In genomic region chr5:149285153-149285552, GRCh38 we compare ENCODE assay signal across 29 cellular contexts. TPM values are rescaled to one million over a fixed set of nuclear protein-coding genes. Genes with fewer than 3 reads are reported as not detected.
DNase-seq lines count a peak whose midpoint lies in the region; ATAC-seq and TF ChIP-seq lines count a peak whose summit lies in the region.
"Had no signal": no experiment of that assay in that cellular context is flagged by ENCODE, and none has a peak within 500 bp of the region (broad histone marks: within the 10 kb centered on the region; RNA-seq: fewer than 3 reads in every experiment).

No MANE protein-coding gene starts in this region.

- intact Hi-C loops in gastrocnemius medialis (cut with DNase I; ENCODE audit: low total_unique reads) = no loop called here
- intact Hi-C loops in body of pancreas (cut with DNase I) = no loop called here

- H3K4me3 Mint-ChIP-seq in activated T-cell treated with anti-CD3 and anti-CD28 coated beads, Interleukin-2, amount 50 U/mL, for 4 hours = no peak overlapping the region
- H3K4me3 Mint-ChIP-seq: dendritic cell treated with granulocyte-macrophage colony-stimulating factor and Interleukin-4, amounts not matched to agents 40 ng/mL and 50 ng/mL, for 4 days; IgD-negative memory B cell; immature natural killer cell had no signal

- H3K27me3 ChIP-seq in GM23248 (replicated peaks; ENCODE audit: insufficient read depth) (no peaks in the 10 kb centered on the region), gastrocnemius medialis (no peaks in the 10 kb centered on the region), body of pancreas (no peaks in the 10 kb centered on the region)
- H3K27me3 ChIP-seq: BE2C, cardiac muscle cell, sigmoid colon had no signal

- H3K9ac ChIP-seq in GM23248 = no peak overlapping the region
- H3K9ac ChIP-seq: parathyroid adenoma, SK-N-SH had no signal

- H3K79me2 ChIP-seq in GM23248 (ENCODE audit: insufficient read depth) = no peaks in the 10 kb centered on the region

- peaks cover 6% of the 10 kb centered on the region for H3K27me3 Mint-ChIP-seq in activated T-cell treated with anti-CD3 and anti-CD28 coated beads, Interleukin-2, amount 50 U/mL, for 4 hours (ENCODE audit: low read depth)

- H3K36me3 ChIP-seq in GM23248 (ENCODE audit: low read depth) = no peaks in the 10 kb centered on the region
- no peaks in the 10 kb centered on the region for H3K36me3 ChIP-seq in gastrocnemius medialis
- no peaks in the 10 kb centered on the region for H3K36me3 ChIP-seq in body of pancreas (replicated peaks in 1 of 2; ENCODE audit: insufficient read depth in 1 of 2, low read depth in 2 of 2)
- H3K36me3 ChIP-seq: BE2C, cardiac muscle cell, sigmoid colon had no signal

- H3K9me3 ChIP-seq in GM23248 (ENCODE audit: low read depth) (no peaks in the 10 kb centered on the region), gastrocnemius medialis (no peaks in the 10 kb centered on the region), body of pancreas (no peaks in the 10 kb centered on the region)
- H3K9me3 ChIP-seq: BE2C, Caco-2, sigmoid colon, SK-N-SH had no signal

- no peak overlapping the region for H3K4me3 ChIP-seq in GM23248
- H3K4me3 ChIP-seq in gastrocnemius medialis = no peak overlapping the region
- no peak overlapping the region for H3K4me3 ChIP-seq in body of pancreas
- H3K4me3 ChIP-seq: cardiac muscle cell, sigmoid colon had no signal

- WGBS in GM23248 (ENCODE audit: low coverage in 1 of 2, low lambda C conversion rate in 2 of 2, missing lambda C conversion rate in 2 of 2), 2 experiments = 57 to 67% methylated on average over 1 of the region's 1 CpG
- WGBS in body of pancreas, 2 donors = 71 to 85% methylated on average over 1 of the region's 1 CpG

- no peaks in the 10 kb centered on the region for H4K20me1 ChIP-seq in GM23248 (ENCODE audit: insufficient read depth)

- in situ Hi-C loops in GM23248 (cut with MboI) (no loop called here), gastrocnemius medialis (cut with MboI; ENCODE audit: low sequenced_read_pairs in 4 of 4) (no loop called here), G401 (cut with HindIII; ENCODE audit: low sequenced_read_pairs) (no loop called here)

- H3K36me3 Mint-ChIP-seq in activated T-cell treated with anti-CD3 and anti-CD28 coated beads, Interleukin-2, amount 50 U/mL, for 4 hours (ENCODE audit: insufficient read depth) = no peaks in the 10 kb centered on the region
- H3K36me3 Mint-ChIP-seq: IgD-negative memory B cell, immature natural killer cell had no signal

- ATAC-seq in activated T-cell treated with anti-CD3 and anti-CD28 coated beads, Interleukin-2, amount 50 U/mL, for 4 hours = peak; percentile 78 to 92
- ATAC-seq in gastrocnemius medialis (no peak), body of pancreas (no peak)
- ATAC-seq: left lobe of liver had no signal

- H3K27ac ChIP-seq in GM23248 (no peak overlapping the region), epithelial cell of prostate (peak overlapping the region; percentile 88), gastrocnemius medialis (peak overlapping the region; percentile 79 to 87 (median 81)), body of pancreas (no peak overlapping the region)

- peaks cover 10% of the 10 kb centered on the region for H3F3A ChIP-seq in GM23248 (ENCODE audit: insufficient read depth)

- no peak for TF ChIP-seq CTCF in gastrocnemius medialis (IDR thresholded peaks at IDR 0.05 in 4 of 5, conservative IDR thresholded peaks at IDR 0.05 in 1 of 5)
- no peak for TF ChIP-seq CTCF in body of pancreas (IDR thresholded peaks at IDR 0.05)

- peak overlapping the region; percentile 71 for H3K4me2 ChIP-seq in GM23248 (ENCODE audit: unreplicated experiment)
- H3K4me2 ChIP-seq: SK-N-SH had no signal

- H3K4me1 Mint-ChIP-seq in activated T-cell treated with anti-CD3 and anti-CD28 coated beads, Interleukin-2, amount 50 U/mL, for 4 hours (ENCODE audit: low read depth) = no peaks in the 10 kb centered on the region
- H3K4me1 Mint-ChIP-seq: IgD-negative memory B cell, immature natural killer cell had no signal

- no peak overlapping the region for H2AFZ ChIP-seq in GM23248

- no peak for DNase-seq in activated T-cell treated with anti-CD3 and anti-CD28 coated beads, Interleukin-2, amount 50 U/mL, for 4 hours
- no peak for DNase-seq in activated T-cell treated with anti-CD3 and anti-CD28 coated beads, Interleukin-2, amount 50 U/mL, for 1 hour
- DNase-seq in GM23248 = no peak
- DNase-seq in epithelial cell of prostate (ENCODE audit: low read depth, low spot score) = peak; percentile 90
- DNase-seq in gastrocnemius medialis = no peak
- DNase-seq in G401 (ENCODE audit: low spot score) = no peak
- DNase-seq in AG08396 (ENCODE audit: low spot score) = no peak
- no peak for DNase-seq in body of pancreas
- DNase-seq: activated CD4-positive, alpha-beta T cell treated with anti-CD3 and anti-CD28 coated beads, Interleukin-2, amount 50 U/mL, for 48 hours; activated gamma-delta T cell treated with Interleukin-2 at 50 U/mL for 16 hours; amygdala; BE2C; Caco-2; DMS79; GOT3; hippocampal formation; immature natural killer cell; NCI-H1105 treated with DMSO at 0.1 percent for 48 hours; NCI-H2081; SK-N-SH; stimulated activated CD4-positive, alpha-beta T cell treated with anti-CD3 and anti-CD28 coated beads, Interleukin-15, amount 100 ng/mL, for 24 hours; T-helper 2 cell had no signal

- peaks cover 15% of the 10 kb centered on the region for H3K4me1 ChIP-seq in GM23248 (ENCODE audit: insufficient read depth)
- peaks cover 61 to 66% of the 10 kb centered on the region in 2 donors for H3K4me1 ChIP-seq in gastrocnemius medialis
- H3K4me1 ChIP-seq in body of pancreas = no peaks in the 10 kb centered on the region
- H3K4me1 ChIP-seq: BE2C had no signal

- no peaks in the 10 kb centered on the region for H3K9me2 ChIP-seq in GM23248 (ENCODE audit: insufficient read depth)
- H3K9me2 ChIP-seq: SK-N-SH had no signal

- no peaks in the 10 kb centered on the region for H3K9me3 Mint-ChIP-seq in activated T-cell treated with anti-CD3 and anti-CD28 coated beads, Interleukin-2, amount 50 U/mL, for 4 hours
- H3K9me3 Mint-ChIP-seq: dendritic cell treated with granulocyte-macrophage colony-stimulating factor and Interleukin-4, amounts not matched to agents 40 ng/mL and 50 ng/mL, for 4 days; IgD-negative memory B cell; immature natural killer cell had no signal

- TF ChIP-seq POLR2A in gastrocnemius medialis (IDR thresholded peaks at IDR 0.05) = no peak
- no peak for TF ChIP-seq POLR2A in body of pancreas (IDR thresholded peaks at IDR 0.05)

RNA-seq across cellular contexts. Expression of gene AFAP1L1, which starts 13.5 kb away (rescaled TPM):
- total RNA-seq in activated T-cell treated with anti-CD3 and anti-CD28 coated beads, Interleukin-2, amount 50 U/mL, for 4 hours = under 1 TPM in 2 of 3 donors, not detected in 1; 0.08 to 0.21 TPM
- 0.38 and 0.76 TPM in 2 replicates for total RNA-seq in GM23248 (2014; rRNA removed; shearing (Covaris generic))
- 0.90 and 1.3 TPM in 2 replicates for polyA plus RNA-seq in GM23248 (2016; fragmentation: Nextera tagmentation; extraction: Ambion mirVana)
- total RNA-seq in gastrocnemius medialis (10 to 100 TPM; 28.6 to 39.9 (median 32.9) TPM), body of pancreas (1 to 10 TPM; 2.9 to 5.9 TPM)
- total RNA-seq in G401 (2014; rRNA removed; shearing (Covaris generic)) = 0.12 and 0.14 TPM in 2 replicates
- polyA plus RNA-seq: IgD-negative memory B cell, neural cell had no signal

Comparison
In these comparisons a context has a peak if more than half of its experiments do, and no peak if none do; other contexts are left out.
1. ATAC-seq: peak in activated T-cell treated with anti-CD3 and anti-CD28 coated beads, Interleukin-2, amount 50 U/mL, for 4 hours (2 of 2); none in gastrocnemius medialis (0 of 2) and body of pancreas (single experiment).
2. H3K27ac ChIP-seq: peak in epithelial cell of prostate (single experiment) and gastrocnemius medialis (4 of 4); none in GM23248 (single experiment) and body of pancreas (0 of 4).
3. RNA of gene AFAP1L1, which starts 13.5 kb away (total RNA-seq): 28.6 to 39.9 TPM in gastrocnemius medialis; 2.9 to 5.9 TPM in body of pancreas, 0.38 to 0.76 TPM in GM23248, 0.12 to 0.14 TPM in G401 and 0.08 to 0.21 TPM in activated T-cell treated with anti-CD3 and anti-CD28 coated beads, Interleukin-2, amount 50 U/mL, for 4 hours; every median in the first group is over 4 times any median in the second.